22 cellular contexts compared by ENCODE assay signal in the genomic region with DNA sequence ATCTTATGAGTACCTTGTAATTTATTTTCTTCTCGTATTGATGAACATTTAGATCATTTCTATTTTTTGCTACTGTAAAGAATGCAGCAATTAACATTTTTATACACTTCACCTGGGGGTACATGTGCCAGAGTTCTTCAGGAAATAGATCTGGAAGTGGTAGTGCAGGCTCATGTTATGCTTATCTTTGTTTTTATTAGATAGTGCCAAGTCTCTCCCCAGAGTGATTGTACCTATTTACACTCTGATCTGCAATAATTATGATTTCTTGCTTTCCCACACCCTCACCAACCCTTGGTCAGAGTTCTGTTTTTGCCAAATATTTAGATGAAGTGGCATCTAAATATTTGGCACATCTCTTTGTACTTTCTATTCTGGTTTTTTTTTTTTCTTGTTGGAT. TPM values are rescaled to one million over a fixed set of nuclear protein-coding genes. Genes with fewer than 3 reads are reported as not detected.
A peak's percentile ranks its signal among the peaks of the same experiment; 100 is the strongest.
DNase-seq lines count a peak whose midpoint lies in the region; ATAC-seq and TF ChIP-seq lines count a peak whose summit lies in the region.
"Had no signal": no experiment of that assay in that cellular context is flagged by ENCODE, and none has a peak within 500 bp of the region (broad histone marks: within the 10 kb centered on the region; RNA-seq: fewer than 3 reads in every experiment).

No MANE protein-coding gene starts in this region.

- no peak for TF ChIP-seq EP300 in stomach (IDR thresholded peaks at IDR 0.05)

- H3K27ac ChIP-seq in cardiac muscle cell (peak overlapping the region; percentile 63), right cardiac atrium (ENCODE audit: low read length) (no peak overlapping the region), left lung (no peak overlapping the region), gastrocnemius medialis (peak overlapping the region; percentile 21 to 98 (median 86)), stomach (no peak overlapping the region)

- peaks cover 8% of the 10 kb centered on the region for H3K36me3 Mint-ChIP-seq in central memory CD8-positive, alpha-beta T cell (ENCODE audit: insufficient read depth)
- H3K36me3 Mint-ChIP-seq in activated T-helper 17 cell treated with anti-CD3 and anti-CD28 coated beads, Interleukin-2, amount 50 U/mL, for 72 hours (ENCODE audit: low read depth), result peaks cover 12% of the 10 kb centered on the region

- no peak overlapping the region for H3K4me3 ChIP-seq in cardiac muscle cell
- no peak overlapping the region for H3K4me3 ChIP-seq in right cardiac atrium (ENCODE audit: low read length)
- H3K4me3 ChIP-seq in left lung, result no peak overlapping the region
- H3K4me3 ChIP-seq in gastrocnemius medialis, result no peak overlapping the region
- no peak overlapping the region for H3K4me3 ChIP-seq in stomach

- intact Hi-C loops in right cardiac atrium (cut with DNase I) (no loop called here), left lung (cut with DNase I) (no loop called here), gastrocnemius medialis (cut with DNase I; ENCODE audit: low total_unique reads) (loop anchor here (2.0 kb wide), 1 partner anchor 14 kb away; no protein-coding TSS in a partner anchor), stomach (cut with DNase I; ENCODE audit: low total_unique reads) (no loop called here)

- no peak for TF ChIP-seq POLR2A in gastrocnemius medialis (IDR thresholded peaks at IDR 0.05)
- no peak for TF ChIP-seq POLR2A in stomach (IDR thresholded peaks at IDR 0.05)

- no peak overlapping the region for H3K4me3 Mint-ChIP-seq in central memory CD8-positive, alpha-beta T cell
- no peak overlapping the region for H3K4me3 Mint-ChIP-seq in activated T-helper 17 cell treated with anti-CD3 and anti-CD28 coated beads, Interleukin-2, amount 50 U/mL, for 72 hours
- H3K4me3 Mint-ChIP-seq: B cell, H9 had no signal

- H3K27me3 ChIP-seq in cardiac muscle cell, result no peaks in the 10 kb centered on the region
- H3K27me3 ChIP-seq in right cardiac atrium (ENCODE audit: control insufficient read depth, insufficient read depth), result no peaks in the 10 kb centered on the region
- H3K27me3 ChIP-seq in left lung, result no peaks in the 10 kb centered on the region
- H3K27me3 ChIP-seq in gastrocnemius medialis, result no peaks in the 10 kb centered on the region
- H3K27me3 ChIP-seq in stomach, result no peaks in the 10 kb centered on the region

- DNase-seq in cardiac muscle cell (ENCODE audit: low read depth in 1 of 2, low spot score in 1 of 2) (no peak), right cardiac atrium (no peak), left lung (no peak), gastrocnemius medialis (no peak), stomach (no peak), GM10248 (ENCODE audit: extremely low spot score) (no peak)
- DNase-seq in central memory CD8-positive, alpha-beta T cell (ENCODE audit: low spot score in 2 of 2), result no peak
- DNase-seq: COR-L47, DMS 273 treated with DMSO at 0.1 percent for 48 hours, DND-41, H9, IMR-90, MM.1S, NCI-H1092, NCI-H146, NCI-H2029 treated with DMSO at 0.1 percent for 48 hours, NCI-H2171 treated with DMSO at 0.1 percent for 48 hours, NCI-H446 treated with DMSO at 0.1 percent for 48 hours, NCI-H69, Right ventricle myocardium superior had no signal

- peaks cover 24% of the 10 kb centered on the region for H3K4me1 ChIP-seq in cardiac muscle cell (ENCODE audit: low read depth)
- H3K4me1 ChIP-seq in right cardiac atrium (ENCODE audit: control insufficient read depth, insufficient read depth, low read length), result peaks cover 6% of the 10 kb centered on the region
- peaks cover 6 to 7% of the 10 kb centered on the region in 2 donors for H3K4me1 ChIP-seq in left lung
- peaks cover 29 to 41% of the 10 kb centered on the region in 2 donors for H3K4me1 ChIP-seq in gastrocnemius medialis
- peaks cover 0 to 34% (median 17%) of the 10 kb centered on the region in 4 donors for H3K4me1 ChIP-seq in stomach

- TF ChIP-seq CTCF in cardiac muscle cell (IDR thresholded peaks at IDR 0.05; ENCODE audit: low read depth, low read length) (no peak), left lung (IDR thresholded peaks at IDR 0.05) (no peak), gastrocnemius medialis (IDR thresholded peaks at IDR 0.05 in 4 of 5, conservative IDR thresholded peaks at IDR 0.05 in 1 of 5) (no peak), stomach (IDR thresholded peaks at IDR 0.05) (no peak), GM10248 (IDR thresholded peaks at IDR 0.05; ENCODE audit: control extremely low read depth, extremely low read depth, low read depth, missing control alignments) (no peak)

- no peaks in the 10 kb centered on the region for H3K36me3 ChIP-seq in cardiac muscle cell
- H3K36me3 ChIP-seq in left lung, result no peaks in the 10 kb centered on the region
- peaks cover 0 to 15% of the 10 kb centered on the region in 2 donors for H3K36me3 ChIP-seq in gastrocnemius medialis
- no peaks in the 10 kb centered on the region for H3K36me3 ChIP-seq in stomach

- in situ Hi-C loops in gastrocnemius medialis (cut with MboI; ENCODE audit: low sequenced_read_pairs in 4 of 4), result no loop called here

- H3K4me1 Mint-ChIP-seq in central memory CD8-positive, alpha-beta T cell, result no peaks in the 10 kb centered on the region
- H3K4me1 Mint-ChIP-seq in activated T-helper 17 cell treated with anti-CD3 and anti-CD28 coated beads, Interleukin-2, amount 50 U/mL, for 72 hours, result no peaks in the 10 kb centered on the region
- H3K4me1 Mint-ChIP-seq: B cell had no signal

- no peaks in the 10 kb centered on the region for H3K27me3 Mint-ChIP-seq in central memory CD8-positive, alpha-beta T cell
- no peaks in the 10 kb centered on the region for H3K27me3 Mint-ChIP-seq in activated T-helper 17 cell treated with anti-CD3 and anti-CD28 coated beads, Interleukin-2, amount 50 U/mL, for 72 hours
- H3K27me3 Mint-ChIP-seq: B cell had no signal

- ATAC-seq in right cardiac atrium, result no peak
- ATAC-seq in central memory CD8-positive, alpha-beta T cell (replicated peaks; ENCODE audit: extremely low read depth, poor library complexity, severe bottlenecking), result no peak
- peak; percentile 21 for ATAC-seq in left lung
- no peak for ATAC-seq in gastrocnemius medialis
- ATAC-seq in activated T-helper 17 cell treated with anti-CD3 and anti-CD28 coated beads, Interleukin-2, amount 50 U/mL, for 72 hours (replicated peaks), result no peak

- peak overlapping the region; percentile 1 for H3K27ac Mint-ChIP-seq in central memory CD8-positive, alpha-beta T cell (ENCODE audit: low read depth)
- no peak overlapping the region for H3K27ac Mint-ChIP-seq in activated T-helper 17 cell treated with anti-CD3 and anti-CD28 coated beads, Interleukin-2, amount 50 U/mL, for 72 hours
- H3K27ac Mint-ChIP-seq: B cell had no signal

- H3K9me3 ChIP-seq in cardiac muscle cell (ENCODE audit: low read depth), result no peaks in the 10 kb centered on the region
- no peaks in the 10 kb centered on the region for H3K9me3 ChIP-seq in right cardiac atrium (ENCODE audit: control insufficient read depth, low read length)
- H3K9me3 ChIP-seq in left lung, result no peaks in the 10 kb centered on the region
- H3K9me3 ChIP-seq in gastrocnemius medialis, result no peaks in the 10 kb centered on the region
- no peaks in the 10 kb centered on the region for H3K9me3 ChIP-seq in stomach

- CTCF ChIA-PET in GM10248 (lab: Yijun Ruan, JAX), result no interaction called here

- no peaks in the 10 kb centered on the region for H3K9me3 Mint-ChIP-seq in central memory CD8-positive, alpha-beta T cell
- no peaks in the 10 kb centered on the region for H3K9me3 Mint-ChIP-seq in activated T-helper 17 cell treated with anti-CD3 and anti-CD28 coated beads, Interleukin-2, amount 50 U/mL, for 72 hours
- H3K9me3 Mint-ChIP-seq: H9 had no signal

- 44% methylated on average over 1 of the region's 1 CpG for WGBS in right cardiac atrium
- 32 to 54% (median 40%) methylated on average over 1 of the region's 1 CpG for WGBS in stomach, 5 donors

- POLR2A ChIA-PET in GM10248 (lab: Yijun Ruan, JAX), result no interaction called here

RNA-seq across cellular contexts. Expression of a gene that starts 29.8 kb away (rescaled TPM):
- total RNA-seq in cardiac muscle cell (28.6 and 30.6 TPM in 2 replicates), right cardiac atrium (100 to 1,000 TPM in 1 of 4 donors, 10 to 100 TPM in 3; 59.5 to 101 (median 74.9) TPM), left lung (10 to 100 TPM; 16.3 to 23.8 TPM), gastrocnemius medialis (100 to 1,000 TPM; 117 to 453 (median 249) TPM), stomach (10 to 100 TPM in 1 of 5 donors, 1 to 10 TPM in 4; 2.3 to 10.3 (median 5.4) TPM)
- polyA plus RNA-seq in cardiac muscle cell (31.1 and 54.7 TPM in 2 replicates), right cardiac atrium (20.0 TPM), stomach (1 to 10 TPM; 1.3 to 2.1 (median 1.5) TPM)
- total RNA-seq in activated T-helper 17 cell treated with anti-CD3 and anti-CD28 coated beads, Interleukin-2, amount 50 U/mL, for 72 hours, result 10 to 100 TPM in 1 of 2 donors, 1 to 10 TPM in 1; 4.2 to 12.9 TPM

Comparison
In these comparisons a context has a peak if more than half of its experiments do, and no peak if none do; other contexts are left out.
1. H3K27ac ChIP-seq: peak in cardiac muscle cell (single experiment) and gastrocnemius medialis (4 of 4); none in right cardiac atrium (single experiment), left lung (0 of 2) and stomach (0 of 5).